In the genomic region with DNA sequence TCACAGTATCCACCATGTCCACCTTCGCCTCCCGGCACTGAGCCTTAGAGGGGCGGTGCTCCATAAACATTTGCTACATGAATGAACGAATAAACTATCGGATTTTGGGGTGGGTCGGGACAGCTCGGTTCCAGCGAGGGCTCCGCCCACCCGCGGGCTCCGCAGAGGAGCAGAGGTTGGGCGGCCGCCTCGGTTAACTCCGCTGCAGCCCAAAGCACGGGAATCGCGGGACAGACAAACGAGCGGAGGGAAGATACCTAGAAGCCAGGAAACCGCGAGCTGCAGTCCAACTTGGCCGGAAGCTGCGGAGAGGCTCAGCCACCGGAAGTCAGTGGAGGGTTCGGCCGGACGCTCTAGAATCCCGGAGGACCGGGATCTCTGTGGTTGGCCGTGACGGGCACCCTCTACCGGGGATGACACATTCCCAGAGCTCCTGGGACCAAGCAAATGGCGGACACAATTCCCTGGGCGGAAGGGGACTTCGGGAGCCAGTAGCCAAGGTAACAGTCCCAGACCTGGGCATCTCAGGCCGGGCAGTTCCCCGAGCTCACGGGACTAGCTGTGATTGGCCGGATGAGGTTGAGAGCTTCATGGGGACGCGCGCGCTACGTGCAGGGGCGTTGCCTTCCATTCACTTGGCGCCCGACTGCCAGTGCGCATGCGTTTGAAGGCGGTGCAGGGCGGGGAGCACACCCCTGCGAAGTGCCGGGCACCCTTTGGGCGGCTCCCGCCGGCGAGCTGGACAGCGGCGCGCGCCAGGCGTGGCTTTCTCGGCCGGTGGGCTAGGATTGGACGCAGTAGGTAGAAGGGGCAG, we compare ENCODE assay signal across 8 cellular contexts. TPM values are rescaled to one million over a fixed set of nuclear protein-coding genes. Genes with fewer than 3 reads are reported as not detected.
DNase-seq lines count a peak whose midpoint lies in the region; ATAC-seq and TF ChIP-seq lines count a peak whose summit lies in the region.

No MANE protein-coding gene starts in this region.

- peak overlapping the region; percentile 55 for H2BK15ac ChIP-seq in neuronal stem cell (ENCODE audit: low read length)

- DNase-seq in GM06990 (ENCODE audit: extremely low read depth, insufficient read length), result peak; percentile 99
- peak; percentile 99 for DNase-seq in NB4 (ENCODE audit: low read depth)
- DNase-seq in SK-N-DZ (ENCODE audit: low spot score), result peak; percentile 99
- DNase-seq in activated naive CD4-positive, alpha-beta T cell treated with anti-CD3 and anti-CD28 coated beads, Interleukin-2, amount 50 U/mL, for 16 hours, result peak; percentile 92
- peak; percentile 99 for DNase-seq in neuronal stem cell (ENCODE audit: low spot score)

- H3K4ac ChIP-seq in neuronal stem cell (ENCODE audit: low read length), result no peak overlapping the region

- H3K4me3 ChIP-seq in GM06990 (replicated peaks; ENCODE audit: low read depth, low read length) (peak overlapping the region; percentile 86), NB4 (ENCODE audit: low read depth, low read length) (peak overlapping the region; percentile 96), gastroesophageal sphincter (peak overlapping the region; percentile 67 to 88), neuronal stem cell (ENCODE audit: low read length in 2 of 2) (peak overlapping the region; percentile 86 to 93), subcutaneous abdominal adipose tissue (ENCODE audit: low read depth in 1 of 5, low read length in 5 of 5) (peak overlapping the region; percentile 76 to 92 (median 88))

- no peak overlapping the region for H4K8ac ChIP-seq in neuronal stem cell (ENCODE audit: low read depth, low read length)

- H3K27me3 ChIP-seq in GM06990 (replicated peaks; ENCODE audit: control insufficient read depth, insufficient read depth, low read length) (no peaks in the 10 kb centered on the region), gastroesophageal sphincter (no peaks in the 10 kb centered on the region), neuronal stem cell (ENCODE audit: control insufficient read depth in 3 of 3, insufficient read depth in 3 of 3, low read depth in 1 of 3, low read length in 3 of 3) (no peaks in the 10 kb centered on the region), subcutaneous abdominal adipose tissue (ENCODE audit: control insufficient read depth in 5 of 5, insufficient read depth in 4 of 5, low read length in 5 of 5) (no peaks in the 10 kb centered on the region)

- H2BK5ac ChIP-seq in neuronal stem cell (ENCODE audit: low read length), result peak overlapping the region; percentile 90

- H3K9ac ChIP-seq in neuronal stem cell (ENCODE audit: low read depth, low read length, poor library complexity), result peak overlapping the region; percentile 79
- H3K9ac ChIP-seq in subcutaneous abdominal adipose tissue (ENCODE audit: low read length in 5 of 5), result peak overlapping the region; percentile 74 to 92 (median 85)

- H3K36me3 ChIP-seq in GM06990 (ENCODE audit: control insufficient read depth, insufficient read depth, low read length) (peaks cover 20% of the 10 kb centered on the region), gastroesophageal sphincter (peaks cover 0 to 35% of the 10 kb centered on the region in 2 donors), neuronal stem cell (replicated peaks in 1 of 2; ENCODE audit: control insufficient read depth in 2 of 2, insufficient read depth in 2 of 2, low read length in 2 of 2) (peaks cover 26 to 42% of the 10 kb centered on the region in 2 donors), subcutaneous abdominal adipose tissue (ENCODE audit: control insufficient read depth in 5 of 5, insufficient read depth in 5 of 5, low read length in 5 of 5) (peaks cover 0 to 37% (median 32%) of the 10 kb centered on the region in 5 donors)

- no peak overlapping the region for H3K14ac ChIP-seq in neuronal stem cell (ENCODE audit: low read length)

- H2BK12ac ChIP-seq in neuronal stem cell (ENCODE audit: low read length), result no peak overlapping the region

- no peak overlapping the region for H2BK120ac ChIP-seq in neuronal stem cell (ENCODE audit: low read depth, low read length)

- H3K79me1 ChIP-seq in neuronal stem cell (ENCODE audit: low read depth, low read length), result peaks cover 11% of the 10 kb centered on the region

- H2AFZ ChIP-seq in neuronal stem cell (ENCODE audit: low read length), result peak overlapping the region; percentile 98

- no peak for TF ChIP-seq CTCF in GM06990 (IDR thresholded peaks at IDR 0.05; ENCODE audit: insufficient read depth, low read length, poor library complexity, severe bottlenecking)
- no peak for TF ChIP-seq CTCF in NB4 (IDR thresholded peaks at IDR 0.05; ENCODE audit: low read depth, low read length)
- no peak for TF ChIP-seq CTCF in gastroesophageal sphincter (IDR thresholded peaks at IDR 0.05)

- H3K4me1 ChIP-seq in gastroesophageal sphincter (peaks cover 0 to 58% (median 13%) of the 10 kb centered on the region in 3 donors), neuronal stem cell (ENCODE audit: control insufficient read depth in 2 of 2, insufficient read depth in 1 of 2, low read depth in 1 of 2, low read length in 2 of 2) (peaks cover 9 to 10% of the 10 kb centered on the region in 2 donors), subcutaneous abdominal adipose tissue (ENCODE audit: control insufficient read depth in 5 of 5, insufficient read depth in 5 of 5, low read length in 5 of 5) (peaks cover 5 to 27% (median 21%) of the 10 kb centered on the region in 5 donors)

- H3K27ac ChIP-seq in gastroesophageal sphincter, result peak overlapping the region; percentile 78 to 98 (median 94)
- peak overlapping the region; percentile 99 for H3K27ac ChIP-seq in neuronal stem cell (replicated peaks; ENCODE audit: low read length)
- peak overlapping the region; percentile 94 for H3K27ac ChIP-seq in subcutaneous abdominal adipose tissue (ENCODE audit: low read depth, low read length)

- H4K91ac ChIP-seq in neuronal stem cell (ENCODE audit: low read depth, low read length, poor library complexity), result no peak overlapping the region

- peak overlapping the region; percentile 94 for H3K18ac ChIP-seq in neuronal stem cell (ENCODE audit: low read length)

- peak; percentile 91 for ATAC-seq in HG02571 (IDR thresholded peaks at IDR 0.05; ENCODE audit: unreplicated experiment)
- ATAC-seq in gastroesophageal sphincter, result peak; percentile 97

- TF ChIP-seq EP300 in gastroesophageal sphincter (IDR thresholded peaks at IDR 0.05), result no peak

- 4% methylated on average over 3 of the region's 67 CpGs; no CpG with 5 or more reads in 1 of the 2 donors for WGBS in gastroesophageal sphincter (ENCODE audit: low coverage in 1 of 2), 2 donors
- no CpG with 5 or more reads among the region's 67 CpGs for WGBS in neuronal stem cell (ENCODE audit: extremely low coverage in 2 of 2, insufficient read length in 2 of 2, insufficient replicate concordance in 1 of 2), 2 donors

- H2AK5ac ChIP-seq in neuronal stem cell (ENCODE audit: low read depth, low read length), result no peak overlapping the region

- H3K9me3 ChIP-seq in gastroesophageal sphincter (no peaks in the 10 kb centered on the region), neuronal stem cell (replicated peaks in 1 of 2; ENCODE audit: control insufficient read depth in 2 of 2, insufficient read depth in 1 of 2, low read depth in 1 of 2, low read length in 2 of 2) (no peaks in the 10 kb centered on the region), subcutaneous abdominal adipose tissue (ENCODE audit: control insufficient read depth in 5 of 5, low read length in 5 of 5) (no peaks in the 10 kb centered on the region)

- H3K4me2 ChIP-seq in neuronal stem cell (ENCODE audit: insufficient read depth, low read length, poor library complexity, severe bottlenecking), result peak overlapping the region; percentile 66

- H3K23ac ChIP-seq in neuronal stem cell (ENCODE audit: low read depth, low read length, poor library complexity), result no peak overlapping the region

- TF ChIP-seq POLR2A in NB4 (IDR thresholded peaks at IDR 0.05; ENCODE audit: extremely low read depth, insufficient read length), result peak; percentile 76
- TF ChIP-seq POLR2A in gastroesophageal sphincter (IDR thresholded peaks at IDR 0.05), result peak; percentile 64 to 70

RNA-seq across cellular contexts. Expression of gene MAPK7, which starts 0.5 kb away (rescaled TPM):
- 12.4 and 25.4 TPM in 2 replicates for polyA plus RNA-seq in SK-N-DZ (2014; cell fraction: cytosol; rRNA removed)
- polyA plus RNA-seq in SK-N-DZ (2014; cell fraction: nucleus; rRNA removed), result 16.0 and 39.5 TPM in 2 replicates
- total RNA-seq in gastroesophageal sphincter, result 10 to 100 TPM; 11.7 to 43.0 (median 28.0) TPM
- 21.1 TPM for polyA plus RNA-seq in neuronal stem cell (2013, experiment 1 of 2)
- polyA plus RNA-seq in neuronal stem cell (2013, experiment 2 of 2), result 21.3 TPM

RNA-seq across cellular contexts. Expression of gene MFAP4, which starts 9.2 kb away (rescaled TPM):
- polyA plus RNA-seq in SK-N-DZ (2014; cell fraction: cytosol; rRNA removed), result 17.9 and 18.6 TPM in 2 replicates
- 7.8 and 11.7 TPM in 2 replicates for polyA plus RNA-seq in SK-N-DZ (2014; cell fraction: nucleus; rRNA removed)
- 100 to 1,000 TPM in 3 of 4 donors, 10 to 100 TPM in 1; 89.3 to 282 (median 165) TPM for total RNA-seq in gastroesophageal sphincter
- 0.18 TPM for polyA plus RNA-seq in neuronal stem cell (2013, experiment 1 of 2)
- 0.07 TPM for polyA plus RNA-seq in neuronal stem cell (2013, experiment 2 of 2)

RNA-seq across cellular contexts. Expression of gene B9D1, which starts 15.3 kb away (rescaled TPM):
- polyA plus RNA-seq in SK-N-DZ (2014; cell fraction: cytosol; rRNA removed), result 23.1 and 46.3 TPM in 2 replicates
- polyA plus RNA-seq in SK-N-DZ (2014; cell fraction: nucleus; rRNA removed), result 50.2 and 66.7 TPM in 2 replicates
- 10 to 100 TPM; 10.5 to 30.2 (median 16.2) TPM for total RNA-seq in gastroesophageal sphincter
- 22.2 TPM for polyA plus RNA-seq in neuronal stem cell (2013, experiment 1 of 2)
- polyA plus RNA-seq in neuronal stem cell (2013, experiment 2 of 2), result 23.4 TPM

RNA-seq across cellular contexts. Expression of gene RNF112, which starts 33.2 kb away (rescaled TPM):
- polyA plus RNA-seq in SK-N-DZ (2014; cell fraction: cytosol; rRNA removed), result 11.7 and 18.9 TPM in 2 replicates
- 74.2 and 97.1 TPM in 2 replicates for polyA plus RNA-seq in SK-N-DZ (2014; cell fraction: nucleus; rRNA removed)
- total RNA-seq in gastroesophageal sphincter, result 1 to 10 TPM; 1.4 to 7.6 (median 2.6) TPM
- polyA plus RNA-seq in neuronal stem cell (2013, experiment 1 of 2), result 1.4 TPM
- 1.1 TPM for polyA plus RNA-seq in neuronal stem cell (2013, experiment 2 of 2)

Comparison
In these comparisons a context has a peak if more than half of its experiments do, and no peak if none do; other contexts are left out.
1. Peak in every context shown above with its lines: DNase-seq, ATAC-seq, H3K4me3 ChIP-seq and H3K27ac ChIP-seq.